ENCODE assay signal across 8 cellular contexts in genomic region chr6:157981132-157981394, GRCh38. TPM values are rescaled to one million over a fixed set of nuclear protein-coding genes. Genes with fewer than 3 reads are reported as not detected.
DNase-seq lines count a peak whose midpoint lies in the region; ATAC-seq lines count a peak whose summit lies in the region.

No MANE protein-coding gene starts in this region.

- H3K36me3 ChIP-seq in Karpas-422 (ENCODE audit: insufficient read depth, low read length) (no peaks in the 10 kb centered on the region), neuron (ENCODE audit: insufficient read depth, low read length) (no peaks in the 10 kb centered on the region)
- H3K36me3 ChIP-seq in effector memory CD4-positive, alpha-beta T cell (ENCODE audit: control insufficient read depth, insufficient read depth, low read length) = no peaks in the 10 kb centered on the region

- peak; percentile 5 for ATAC-seq in activated CD4-positive, alpha-beta T cell treated with anti-CD3 and anti-CD28 coated beads for 36 hours
- ATAC-seq in HG03280 (IDR thresholded peaks at IDR 0.05; ENCODE audit: unreplicated experiment) = no peak

- no peaks in the 10 kb centered on the region for H3K9me3 Mint-ChIP-seq in activated CD4-positive, alpha-beta T cell treated with anti-CD3 and anti-CD28 coated beads for 36 hours (ENCODE audit: low read depth)

- no peaks in the 10 kb centered on the region for H3K79me2 ChIP-seq in Karpas-422 (ENCODE audit: low read length)

- peaks cover 42% of the 10 kb centered on the region for H3K4me1 Mint-ChIP-seq in activated CD4-positive, alpha-beta T cell treated with anti-CD3 and anti-CD28 coated beads for 36 hours

- H3K9ac ChIP-seq in Karpas-422 (ENCODE audit: low read length) = 0 out of 2 replicates have a peak overlapping the region, but pooled peaks have one; percentile 57

- peaks cover 13% of the 10 kb centered on the region for H3K4me1 ChIP-seq in Karpas-422 (ENCODE audit: low read length)
- H3K4me1 ChIP-seq in effector memory CD4-positive, alpha-beta T cell (ENCODE audit: control insufficient read depth, insufficient read depth, low read length, poor library complexity, severe bottlenecking) = peaks cover 27% of the 10 kb centered on the region
- H3K4me1 ChIP-seq in neuron (ENCODE audit: insufficient read depth, low read length) = peaks cover 7% of the 10 kb centered on the region

- H3K4me3 Mint-ChIP-seq in activated CD4-positive, alpha-beta T cell treated with anti-CD3 and anti-CD28 coated beads for 36 hours = peak overlapping the region; percentile 91

- H3K27ac ChIP-seq in Karpas-422 (ENCODE audit: low read length) = no peak overlapping the region
- H3K27ac ChIP-seq in effector memory CD4-positive, alpha-beta T cell (ENCODE audit: insufficient read depth, low read length, poor library complexity, severe bottlenecking) = peak overlapping the region; percentile 73

- peak overlapping the region; percentile 70 for H3K27ac Mint-ChIP-seq in activated CD4-positive, alpha-beta T cell treated with anti-CD3 and anti-CD28 coated beads for 36 hours

- H3K4me3 ChIP-seq in Karpas-422 (ENCODE audit: low read length) (peak overlapping the region; percentile 74; the same call in 1 of the 2 replicates), neuron (ENCODE audit: low read length) (no peak overlapping the region)
- peak overlapping the region; percentile 97 for H3K4me3 ChIP-seq in effector memory CD4-positive, alpha-beta T cell (ENCODE audit: insufficient read depth, low read depth, low read length, poor library complexity, severe bottlenecking)

- intact Hi-C loops in activated CD4-positive, alpha-beta T cell treated with anti-CD3 and anti-CD28 coated beads for 36 hours (cut with DNase I, micrococcal nuclease) = loop anchor here (1.0 to 5.0 kb wide), 11 partner anchors 18 to 671 kb away; partner anchors contain the start of genes SNX9 (in 1 of the 2) and SYTL3 (in 1 of the 2)

- POLR2A ChIA-PET in activated CD4-positive, alpha-beta T cell treated with anti-CD3 and anti-CD28 coated beads for 36 hours (lab: Charles Lee) = interaction anchor here (0.6 kb wide), 1 partner anchor 535 kb away, joined by 6 read pairs; no protein-coding TSS in a partner anchor

- H3K27me3 Mint-ChIP-seq in activated CD4-positive, alpha-beta T cell treated with anti-CD3 and anti-CD28 coated beads for 36 hours = peaks cover 1% of the 10 kb centered on the region

- H2AFZ ChIP-seq in Karpas-422 (ENCODE audit: low read length) (no peak overlapping the region), neuron (ENCODE audit: low read depth, low read length) (peak overlapping the region; percentile 100)

- H4K20me1 ChIP-seq in Karpas-422 (ENCODE audit: insufficient read depth, low read depth, low read length) = 0 out of 2 replicates have a peak, but pooled peaks cover 4% of the 10 kb centered on the region

- H3K9me3 ChIP-seq in Karpas-422 (ENCODE audit: low read length) (no peaks in the 10 kb centered on the region), neuron (ENCODE audit: low read length) (no peaks in the 10 kb centered on the region)
- no peaks in the 10 kb centered on the region for H3K9me3 ChIP-seq in effector memory CD4-positive, alpha-beta T cell (ENCODE audit: control insufficient read depth, low read length)

- no peaks in the 10 kb centered on the region for H3K9me2 ChIP-seq in Karpas-422 (replicated peaks; ENCODE audit: insufficient read depth, low read length)

- H3K4me2 ChIP-seq in Karpas-422 (ENCODE audit: low read depth, low read length, poor library complexity, severe bottlenecking) = peak overlapping the region; percentile 86

- H3K36me3 Mint-ChIP-seq in activated CD4-positive, alpha-beta T cell treated with anti-CD3 and anti-CD28 coated beads for 36 hours (ENCODE audit: low read depth) = peaks cover 3% of the 10 kb centered on the region

- CTCF ChIA-PET in activated CD4-positive, alpha-beta T cell treated with anti-CD3 and anti-CD28 coated beads for 36 hours (lab: Charles Lee) = interaction anchor here (1.2 kb wide), 2 partner anchors 33 to 45 kb away, joined by 4 to 6 read pairs; no protein-coding TSS in a partner anchor

- H3K27me3 ChIP-seq in Karpas-422 (ENCODE audit: low read length) (0 out of 2 replicates have a peak, but pooled peaks cover 4% of the 10 kb centered on the region), neuron (ENCODE audit: insufficient read depth, low read length) (no peaks in the 10 kb centered on the region)
- no peaks in the 10 kb centered on the region for H3K27me3 ChIP-seq in effector memory CD4-positive, alpha-beta T cell (replicated peaks; ENCODE audit: control insufficient read depth, insufficient read depth, low read length, poor library complexity, severe bottlenecking)

- no peak for DNase-seq in activated CD4-positive, alpha-beta T cell treated with anti-CD3 and anti-CD28 coated beads for 36 hours
- DNase-seq in activated CD4-positive, alpha-beta T cell treated with anti-CD3 and anti-CD28 coated beads, Interleukin-2, amount 50 U/mL, for 1 hour = no peak
- no peak for DNase-seq in Karpas-422
- DNase-seq in effector memory CD4-positive, alpha-beta T cell = no peak
- no peak for DNase-seq in NCI-H345 treated with DMSO at 0.1 percent for 48 hours (lab: John Stamatoyannopoulos, UW; ENCODE audit: unreplicated experiment)
- no peak for DNase-seq in NK-92 treated with Interleukin-12 subunit alpha and Interleukin-12 subunit beta, amount 100 ng/mL, for 24 hours (lab: John Stamatoyannopoulos, UW)

RNA-seq across cellular contexts. Expression of gene SYNJ2, which starts 0.6 kb away (rescaled TPM):
- 10 to 100 TPM; 28.6 to 30.1 TPM for total RNA-seq in activated CD4-positive, alpha-beta T cell treated with anti-CD3 and anti-CD28 coated beads for 36 hours
- 0.04 TPM in 1 of 2 replicates, not detected in the other for total RNA-seq in Karpas-422 (2014; rRNA removed; shearing (Covaris generic); ENCODE audit: low replicate concordance)

Comparison
In these comparisons a context has a peak if more than half of its experiments do, and no peak if none do; other contexts are left out.
1. RNA of gene SYNJ2, which starts 0.6 kb away (total RNA-seq): 28.6 to 30.1 TPM in activated CD4-positive, alpha-beta T cell treated with anti-CD3 and anti-CD28 coated beads for 36 hours; 0.04 TPM in Karpas-422; every median in the first group is over 10 times any median in the second.